Comparison of ENCODE assay signal across 20 cellular contexts in genomic region chr20:40863337-40863919, GRCh38.
DNase-seq lines count a peak whose midpoint lies in the region.
"Had no signal": no experiment of that assay in that cellular context is flagged by ENCODE, and none has a peak within 500 bp of the region (broad histone marks: within the 10 kb centered on the region; RNA-seq: fewer than 3 reads in every experiment).

No MANE protein-coding gene starts in this region.

- peaks cover 13% of the 10 kb centered on the region for H3K4me1 ChIP-seq in HUES48 (ENCODE audit: control insufficient read depth, insufficient read depth, low read length)

- H3K27ac ChIP-seq in HUES48 (ENCODE audit: low read depth, low read length), result peak overlapping the region; percentile 28
- H3K27ac ChIP-seq: C4-2B, SJSA1 had no signal

- H3K9me3 ChIP-seq in HUES48 (ENCODE audit: control insufficient read depth, insufficient read depth, low read length), result no peaks in the 10 kb centered on the region
- H3K9me3 ChIP-seq: MG63, SJSA1 had no signal

- H3K9ac ChIP-seq in HUES48 (ENCODE audit: low read depth, low read length), result no peak overlapping the region

- DNase-seq in SK-N-DZ (ENCODE audit: low spot score), result peak; percentile 74
- peak; percentile 63 for DNase-seq in left kidney (ENCODE audit: low read depth, low spot score)
- DNase-seq in activated T-cell treated with anti-CD3 and anti-CD28 coated beads, Interleukin-2, amount 50 U/mL, for 1 hour, result no peak
- no peak for DNase-seq in epidermal melanocyte (ENCODE audit: insufficient read length, low spot score)
- DNase-seq in NCI-H2107 (lab: John Stamatoyannopoulos, UW), result no peak
- DNase-seq in dermis blood vessel endothelial cell, result no peak
- DNase-seq: CD8-positive, alpha-beta T cell; DMS79 treated with DMSO at 0.1 percent for 48 hours; Kasumi-1; MG63; NCI-H1694; NCI-H2029 treated with DMSO at 0.1 percent for 48 hours; NCI-H2227 treated with DMSO at 0.1 percent for 48 hours; NCI-H69; Right ventricle myocardium superior; RPMI8226 had no signal

- H3K4me3 ChIP-seq in HUES48 (ENCODE audit: low read depth, low read length), result no peak overlapping the region
- H3K4me3 ChIP-seq: K562, MG63, SJSA1 had no signal

- no peaks in the 10 kb centered on the region for H3K27me3 ChIP-seq in HUES48 (ENCODE audit: control insufficient read depth, insufficient read depth, low read length)
- H3K27me3 ChIP-seq: MG63, SJSA1 had no signal

- H3K36me3 ChIP-seq in HUES48 (ENCODE audit: control insufficient read depth, insufficient read depth, low read length), result no peaks in the 10 kb centered on the region
- H3K36me3 ChIP-seq: MG63, SJSA1 had no signal

Comparison
In these comparisons a context has a peak if more than half of its experiments do, and no peak if none do; other contexts are left out.
1. DNase-seq: peak in SK-N-DZ (single experiment) and left kidney (single experiment); none in activated T-cell treated with anti-CD3 and anti-CD28 coated beads, Interleukin-2, amount 50 U/mL, for 1 hour (single experiment), epidermal melanocyte (single experiment), NCI-H2107 (single experiment) and dermis blood vessel endothelial cell (single experiment).